In genomic region chr1:232568906-232569305, GRCh38 we compare ENCODE assay signal across 14 cellular contexts.
"Had no signal": no experiment of that assay in that cellular context is flagged by ENCODE, and none has a peak within 500 bp of the region (broad histone marks: within the 10 kb centered on the region; RNA-seq: fewer than 3 reads in every experiment).

No MANE protein-coding gene starts in this region.

- H3K27ac Mint-ChIP-seq: activated CD8-positive, alpha-beta T cell treated with anti-CD3 and anti-CD28 coated beads, Interleukin-2, amount 10 ng/mL, durations not matched to agents 7 days and 5 days; activated naive CD4-positive, alpha-beta T cell treated with anti-CD3 and anti-CD28 coated beads for 36 hours; activated T-helper 1 cell treated with anti-CD3 and anti-CD28 coated beads, Interleukin-12 subunit alpha, Interleukin-12 subunit beta, Interleukin-2, Interleukin-4 antibody, amounts not matched to agents 30 ng/mL and 10 ng/mL and 1 ng/mL, durations not matched to agents 14 hours and 24 hours and 36 hours; nephron progenitor cell had no signal

- ATAC-seq: activated CD8-positive, alpha-beta T cell treated with anti-CD3 and anti-CD28 coated beads, Interleukin-2, amount 10 ng/mL, durations not matched to agents 7 days and 5 days; heart left ventricle; left lobe of liver; stimulated activated naive CD8-positive, alpha-beta T cell treated with anti-CD3 and anti-CD28 coated beads, Interleukin-15, Interleukin-2, amounts not matched to agents 100 U/mL and 50 U/mL, for 24 hours; upper lobe of right lung had no signal

- H3K4me3 Mint-ChIP-seq: activated CD8-positive, alpha-beta T cell treated with anti-CD3 and anti-CD28 coated beads, Interleukin-2, amount 10 ng/mL, durations not matched to agents 7 days and 5 days; activated naive CD4-positive, alpha-beta T cell treated with anti-CD3 and anti-CD28 coated beads for 36 hours; activated T-helper 1 cell treated with anti-CD3 and anti-CD28 coated beads, Interleukin-12 subunit alpha, Interleukin-12 subunit beta, Interleukin-2, Interleukin-4 antibody, amounts not matched to agents 30 ng/mL and 10 ng/mL and 1 ng/mL, durations not matched to agents 14 hours and 24 hours and 36 hours; nephron progenitor cell had no signal

- DNase-seq: activated CD4-positive, alpha-beta T cell treated with anti-CD3 and anti-CD28 coated beads for 4 hours; activated CD8-positive, alpha-beta T cell treated with anti-CD3 and anti-CD28 coated beads, Interleukin-2, amount 10 ng/mL, durations not matched to agents 7 days and 5 days; activated naive CD4-positive, alpha-beta T cell treated with anti-CD3 and anti-CD28 coated beads for 36 hours; islet precursor cell; nephron progenitor cell; sigmoid colon; stimulated activated CD4-positive, alpha-beta T cell treated with anti-CD3 and anti-CD28 coated beads, Interleukin-2, amount 100 ng/mL, for 48 hours; stimulated activated naive CD8-positive, alpha-beta T cell treated with anti-CD3 and anti-CD28 coated beads, Interleukin-15, Interleukin-2, amounts not matched to agents 100 U/mL and 50 U/mL, for 24 hours; upper lobe of right lung had no signal

- H3K9me3 Mint-ChIP-seq: activated naive CD4-positive, alpha-beta T cell treated with anti-CD3 and anti-CD28 coated beads for 36 hours; activated T-helper 1 cell treated with anti-CD3 and anti-CD28 coated beads, Interleukin-12 subunit alpha, Interleukin-12 subunit beta, Interleukin-2, Interleukin-4 antibody, amounts not matched to agents 30 ng/mL and 10 ng/mL and 1 ng/mL, durations not matched to agents 14 hours and 24 hours and 36 hours had no signal

- H3K27ac ChIP-seq: cardiac muscle cell, suprapubic skin, upper lobe of right lung had no signal

- H3K4me3 ChIP-seq: cardiac muscle cell, heart left ventricle, sigmoid colon, suprapubic skin, upper lobe of right lung had no signal

- H3K9me3 ChIP-seq: heart left ventricle, sigmoid colon, suprapubic skin, upper lobe of right lung had no signal

- H3K36me3 ChIP-seq: cardiac muscle cell, heart left ventricle, sigmoid colon, suprapubic skin, upper lobe of right lung had no signal
